In the genomic region with DNA sequence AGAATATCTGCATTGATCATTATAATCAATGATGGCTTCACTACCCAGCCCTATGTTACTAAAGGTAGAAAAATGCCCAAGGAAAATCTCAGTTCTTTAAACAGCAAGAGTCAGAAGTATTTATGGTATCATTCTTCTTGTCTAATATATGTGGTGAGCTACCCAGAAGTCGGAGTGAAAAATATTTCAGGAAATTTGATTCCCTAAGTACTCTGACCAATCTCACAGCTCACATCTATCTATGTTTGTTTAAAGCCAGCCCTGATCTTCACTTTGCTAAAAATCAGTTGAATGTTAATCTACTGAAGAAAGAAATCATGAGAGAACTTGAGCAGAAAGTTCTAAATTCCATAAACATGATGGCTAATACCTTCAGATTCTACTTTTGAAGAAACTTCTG, we compare ENCODE assay signal across 24 cellular contexts.
"Had no signal": no experiment of that assay in that cellular context is flagged by ENCODE, and none has a peak within 500 bp of the region (broad histone marks: within the 10 kb centered on the region; RNA-seq: fewer than 3 reads in every experiment).

No MANE protein-coding gene starts in this region.

- H3K27me3 ChIP-seq: left lung, pancreas, spleen, suprapubic skin, tibial artery, uterus had no signal

- H3K4me1 ChIP-seq: left lung, lower lobe of right lung, pancreas, prostate gland, suprapubic skin, tibial artery, uterus had no signal

- H3K9me3 ChIP-seq: left lung, lower lobe of right lung, pancreas, prostate gland, suprapubic skin, thoracic aorta, tibial artery, uterus had no signal

- H3K27ac ChIP-seq: left lung, lower lobe of right lung, pancreas, prostate gland, skin epidermis, suprapubic skin, thoracic aorta, tibial artery, uterus had no signal

- H3K4me3 ChIP-seq: left lung, lower lobe of right lung, pancreas, prostate gland, skin epidermis, spleen, suprapubic skin, thoracic aorta, tibial artery, uterus had no signal

- H3K36me3 ChIP-seq: left lung, lower lobe of right lung, pancreas, prostate gland, spleen, suprapubic skin, thoracic aorta, tibial artery, uterus had no signal

- ATAC-seq: left colon; left lung; lower lobe of right lung; naive thymus-derived CD8-positive, alpha-beta T cell; pancreas; right cardiac atrium; sciatic nerve; stimulated activated effector memory CD8-positive, alpha-beta T cell treated with anti-CD3 and anti-CD28 coated beads, Interleukin-12 subunit alpha, Interleukin-12 subunit beta, amount 100 ng/mL, for 72 hours had no signal

- DNase-seq: kidney; left colon; left lung; lower lobe of right lung; mammary epithelial cell; mesenchymal stem cell; naive thymus-derived CD8-positive, alpha-beta T cell; nucleus accumbens; pancreas; posterior cingulate gyrus; retina; right cardiac atrium; spleen; stimulated activated CD4-positive, alpha-beta T cell treated with anti-CD3 and anti-CD28 coated beads, Interleukin-4, amount 100 ng/mL, for 24 hours; stimulated activated naive CD4-positive, alpha-beta T cell; tibial artery; trophoblast cell; uterus had no signal
